ENCODE assay signal across 8 cellular contexts in genomic region chr1:224432672-224433040, GRCh38. TPM values are rescaled to one million over a fixed set of nuclear protein-coding genes. Genes with fewer than 3 reads are reported as not detected.
DNase-seq lines count a peak whose midpoint lies in the region; ATAC-seq and TF ChIP-seq lines count a peak whose summit lies in the region.

No MANE protein-coding gene starts in this region.

- TF ChIP-seq CTCF in C4-2B (conservative IDR thresholded peaks at IDR 0.05): no peak
- no peak for TF ChIP-seq CTCF in IMR-90 (conservative IDR thresholded peaks at IDR 0.05; ENCODE audit: low read depth, low read length)
- TF ChIP-seq CTCF in spleen (IDR thresholded peaks at IDR 0.05 in 8 of 11, conservative IDR thresholded peaks at IDR 0.05 in 3 of 11): no peak

- peak overlapping the region; percentile 94 for H2BK5ac ChIP-seq in IMR-90 (ENCODE audit: low read depth, low read length, poor library complexity, severe bottlenecking)

- peak overlapping the region; percentile 92 for H3K9ac ChIP-seq in IMR-90 (ENCODE audit: low read depth, low read length)
- H3K9ac ChIP-seq in adipocyte (ENCODE audit: low read length): peak overlapping the region; percentile 94
- H3K9ac ChIP-seq in iPS-15b (ENCODE audit: low read depth, low read length): peak overlapping the region; percentile 40

- CTCF ChIA-PET in IMR-90 (lab: Yijun Ruan, JAX): interaction anchor here (1.0 kb wide), 1 partner anchor 20 kb away, joined by 4 read pairs; no protein-coding TSS in a partner anchor

- peaks cover 4% of the 10 kb centered on the region for H3K9me1 ChIP-seq in IMR-90 (ENCODE audit: insufficient read depth, low read length)

- no peaks in the 10 kb centered on the region for H3K9me3 ChIP-seq in IMR-90 (ENCODE audit: control insufficient read depth, insufficient read depth, low read length)
- H3K9me3 ChIP-seq in adipocyte (ENCODE audit: control insufficient read depth, low read length): no peaks in the 10 kb centered on the region
- H3K9me3 ChIP-seq in iPS-15b (ENCODE audit: control insufficient read depth, insufficient read depth, low read length): no peaks in the 10 kb centered on the region
- H3K9me3 ChIP-seq in spleen: no peaks in the 10 kb centered on the region

- H4K20me1 ChIP-seq in IMR-90 (ENCODE audit: insufficient read depth, low read length): peaks cover 38% of the 10 kb centered on the region

- BruUV-seq in IMR-90 (replicated peaks; lab: Mats Ljungman, UMichigan): no TSS peak

- H2AK5ac ChIP-seq in IMR-90 (ENCODE audit: low read depth, low read length): no peak overlapping the region

- H3K79me1 ChIP-seq in IMR-90 (ENCODE audit: low read depth in 1 of 2, low read length in 2 of 2): peaks cover 9 to 36% of the 10 kb centered on the region in 2 experiments

- H3K23ac ChIP-seq in IMR-90 (ENCODE audit: low read depth, low read length): peak overlapping the region; percentile 87

- no peak for ATAC-seq in IMR-90 (ENCODE audit: low read depth)
- no peak for ATAC-seq in HG03520 (IDR thresholded peaks at IDR 0.05; ENCODE audit: unreplicated experiment)
- no peak for ATAC-seq in HG02759 (IDR thresholded peaks at IDR 0.05; ENCODE audit: unreplicated experiment)

- TF ChIP-seq RAD21 in IMR-90 (IDR thresholded peaks at IDR 0.05; ENCODE audit: low read length): no peak

- H4K5ac ChIP-seq in IMR-90 (ENCODE audit: low read depth, low read length): no peak overlapping the region

- WGBS in IMR-90 (ENCODE audit: extremely low coverage in 2 of 2, insufficient read length in 1 of 2), 2 experiments: no CpG with 5 or more reads among the region's 6 CpGs
- 5 to 10% (median 7%) methylated on average over 6 of the region's 6 CpGs for WGBS in spleen, 5 donors

- peaks cover 5% of the 10 kb centered on the region for H3K36me3 ChIP-seq in IMR-90 (ENCODE audit: control insufficient read depth, insufficient read depth, low read length)
- H3K36me3 ChIP-seq in adipocyte (ENCODE audit: control insufficient read depth, insufficient read depth, low read length, severe bottlenecking): peaks cover 28% of the 10 kb centered on the region
- H3K36me3 ChIP-seq in iPS-15b (ENCODE audit: control insufficient read depth, insufficient read depth, low read length): peaks cover 2% of the 10 kb centered on the region
- H3K36me3 ChIP-seq in spleen: peaks cover 0 to 31% (median 10%) of the 10 kb centered on the region in 6 donors

- H3K27me3 ChIP-seq in IMR-90 (ENCODE audit: control insufficient read depth, insufficient read depth, low read length) (no peaks in the 10 kb centered on the region), adipocyte (replicated peaks; ENCODE audit: control insufficient read depth, insufficient read depth, low read length) (no peaks in the 10 kb centered on the region), iPS-15b (ENCODE audit: control insufficient read depth, insufficient read depth, low read length) (no peaks in the 10 kb centered on the region), spleen (replicated peaks in 1 of 7) (no peaks in the 10 kb centered on the region)

- no peak overlapping the region for H2BK15ac ChIP-seq in IMR-90 (ENCODE audit: low read depth, low read length)

- H3K4me3 ChIP-seq in IMR-90 (ENCODE audit: insufficient read depth, low read depth, low read length) (peak overlapping the region; percentile 77), adipocyte (ENCODE audit: low read length) (peak overlapping the region; percentile 88), iPS-15b (ENCODE audit: low read depth, low read length) (peak overlapping the region; percentile 78), spleen (peak overlapping the region; percentile 62 to 85 (median 79))

- in situ Hi-C loops in IMR-90 (cut with MboI; ENCODE audit: low sequenced_read_pairs): no loop called here

- peak overlapping the region; percentile 10 for H2AK9ac ChIP-seq in IMR-90 (replicated peaks; ENCODE audit: low read depth, low read length, poor library complexity)

- dilution Hi-C loops in IMR-90 (cut with HindIII; ENCODE audit: low sequenced_read_pairs, unreplicated experiment): no loop called here

- DNase-seq in IMR-90 (no peak), adipocyte (ENCODE audit: low read depth) (peak; percentile 49), spleen (no peak), GF-D8 (lab: John Stamatoyannopoulos, UW) (no peak)

- TF ChIP-seq POLR2A in IMR-90 (IDR thresholded peaks at IDR 0.05; ENCODE audit: low read depth, low read length) (no peak), spleen (IDR thresholded peaks at IDR 0.05) (peak in 1 of 3 donors; percentile 11)

- H2AFZ ChIP-seq in IMR-90 (replicated peaks; ENCODE audit: low read length, poor library complexity): no peak overlapping the region

- peak overlapping the region; percentile 1; the same call in 1 of the 2 replicates for H3K18ac ChIP-seq in IMR-90 (ENCODE audit: low read depth, low read length)

- peak overlapping the region; percentile 47; the same call in 1 of the 2 replicates for H3K14ac ChIP-seq in IMR-90 (replicated peaks; ENCODE audit: low read depth, low read length)

- H4K91ac ChIP-seq in IMR-90 (ENCODE audit: insufficient read depth, low read depth, low read length): no peak overlapping the region

- no peak overlapping the region for H2BK20ac ChIP-seq in IMR-90 (ENCODE audit: low read depth, low read length)

- POLR2A ChIA-PET in IMR-90 (lab: Charles Lee; ENCODE audit: unreplicated experiment): interaction anchor here (0.5 to 1.0 kb wide), 2 partner anchors 10 to 25 kb away, joined by 3 read pairs; no protein-coding TSS in a partner anchor

- peak overlapping the region; percentile 98; the same call in 1 of the 2 replicates for H3K27ac ChIP-seq in C4-2B
- peak overlapping the region; percentile 58 for H3K27ac ChIP-seq in IMR-90 (ENCODE audit: insufficient read depth, low read length)
- peak overlapping the region; percentile 76 to 99 (median 98) for H3K27ac ChIP-seq in spleen

- 0 out of 2 replicates have a peak overlapping the region, but pooled peaks have one; percentile 6 for H3K56ac ChIP-seq in IMR-90 (ENCODE audit: extremely low read depth, insufficient read depth, low read length)

- H4K8ac ChIP-seq in IMR-90 (ENCODE audit: low read depth in 2 of 2, low read length in 2 of 2): no peak overlapping the region

- peak overlapping the region; percentile 95 for H3K4me2 ChIP-seq in IMR-90 (ENCODE audit: low read depth, low read length)

- peaks cover 4% of the 10 kb centered on the region; the same call in 1 of the 2 replicates for H3K4me1 ChIP-seq in IMR-90 (ENCODE audit: control insufficient read depth, insufficient read depth, low read length)
- H3K4me1 ChIP-seq in adipocyte (ENCODE audit: control insufficient read depth, insufficient read depth, low read length): peaks cover 48% of the 10 kb centered on the region
- peaks cover 16% of the 10 kb centered on the region for H3K4me1 ChIP-seq in iPS-15b (ENCODE audit: control insufficient read depth, insufficient read depth, low read length)
- H3K4me1 ChIP-seq in spleen: peaks cover 34 to 83% (median 68%) of the 10 kb centered on the region in 6 donors

- H2BK120ac ChIP-seq in IMR-90 (ENCODE audit: low read depth, low read length): no peak overlapping the region

- no peak overlapping the region for H3K4ac ChIP-seq in IMR-90 (ENCODE audit: low read depth, low read length)

- intact Hi-C loops in IMR-90 (cut with micrococcal nuclease): loop anchor here (10.0 kb wide), 1 partner anchor 492 kb away; the partner anchor contains the start of gene DNAH14
- intact Hi-C loops in spleen (cut with DNase I; ENCODE audit: low total_unique reads): no loop called here

TF ChIP-seq in IMR-90, 13 proteins besides CTCF, POLR2A, EP300 and RAD21:
- TF ChIP-seq FOS (IDR thresholded peaks at IDR 0.05; ENCODE audit: low read depth, low read length) (no peak), MAFK (IDR thresholded peaks at IDR 0.05; ENCODE audit: low read depth, low read length) (no peak)

RNA-seq across cellular contexts. Expression of gene WDR26, which starts 1.9 kb away (rescaled TPM):
- 23.8 and 41.4 TPM in 2 replicates for total RNA-seq in IMR-90 (2012; rRNA removed)
- polyA plus RNA-seq in IMR-90 (2012; rRNA removed): 31.1 and 46.4 TPM in 2 replicates
- 13.2 and 15.6 TPM in 2 replicates for polyA plus RNA-seq in IMR-90 (2012; cell fraction: cytosol; rRNA removed)
- polyA plus RNA-seq in IMR-90 (2012; cell fraction: nucleus; rRNA removed; ENCODE audit: low replicate concordance): 14.3 and 60.9 TPM in 2 replicates
- 100 to 1,000 TPM; 107 to 148 (median 129) TPM for total RNA-seq in spleen
- 10 to 100 TPM; 22.0 to 36.6 (median 29.0) TPM for polyA plus RNA-seq in spleen

Comparison
In these comparisons a context has a peak if more than half of its experiments do, and no peak if none do; other contexts are left out.
1. H3K9ac ChIP-seq: peak in every context shown above with its lines; median percentile 94 in adipocyte; 92 in IMR-90; 40 in iPS-15b.